ENCODE assay signal across 8 cellular contexts in genomic region chr15:34588046-34588674, GRCh38. TPM values are rescaled to one million over a fixed set of nuclear protein-coding genes. Genes with fewer than 3 reads are reported as not detected.
DNase-seq lines count a peak whose midpoint lies in the region; ATAC-seq and TF ChIP-seq lines count a peak whose summit lies in the region.

No MANE protein-coding gene starts in this region.

- in situ Hi-C loops in Caki2 (cut with HindIII; ENCODE audit: low pct_unique_long_range_greater_than_20kb, low sequenced_read_pairs): no loop called here

- TF ChIP-seq CTCF in SU-DHL-6 (IDR thresholded peaks at IDR 0.05; ENCODE audit: insufficient read depth, low read length, poor library complexity, severe bottlenecking) (peak; percentile 76), right atrium auricular region (IDR thresholded peaks at IDR 0.05) (peak; percentile 62 to 83), retinal pigment epithelial cell (conservative IDR thresholded peaks at IDR 0.05; ENCODE audit: low read depth, low read length) (peak; percentile 80)

- no peak overlapping the region for H3K27ac ChIP-seq in SU-DHL-6 (ENCODE audit: low read depth, low read length)
- no peak overlapping the region for H3K27ac ChIP-seq in right atrium auricular region

- no peaks in the 10 kb centered on the region for H4K20me1 ChIP-seq in SU-DHL-6 (ENCODE audit: low read depth, low read length)

- H3K79me2 ChIP-seq in SU-DHL-6 (ENCODE audit: insufficient read depth, low read length): peaks cover 1% of the 10 kb centered on the region; the same call in 1 of the 2 replicates

- H3K9me2 ChIP-seq in SU-DHL-6 (replicated peaks; ENCODE audit: insufficient read depth, low read length): no peaks in the 10 kb centered on the region

- peak overlapping the region; percentile 77 for H2AFZ ChIP-seq in SU-DHL-6 (ENCODE audit: low read depth, low read length, severe bottlenecking)

- no peaks in the 10 kb centered on the region for H3K9me3 ChIP-seq in SU-DHL-6 (ENCODE audit: insufficient read depth, low read length)
- no peaks in the 10 kb centered on the region for H3K9me3 ChIP-seq in right atrium auricular region

- ATAC-seq in GM21447 (IDR thresholded peaks at IDR 0.05; ENCODE audit: unreplicated experiment): peak; percentile 46
- ATAC-seq in HG02763 (IDR thresholded peaks at IDR 0.05; ENCODE audit: unreplicated experiment): no peak

- peaks cover 0 to 8% of the 10 kb centered on the region in 2 donors for H3K4me1 ChIP-seq in right atrium auricular region

- H3K36me3 ChIP-seq in SU-DHL-6 (ENCODE audit: low read length) (no peaks in the 10 kb centered on the region), right atrium auricular region (no peaks in the 10 kb centered on the region)

- peak overlapping the region; percentile 50 for H3K4me2 ChIP-seq in SU-DHL-6 (ENCODE audit: low read depth, low read length, poor library complexity, severe bottlenecking)

- H3K4me3 ChIP-seq in SU-DHL-6 (ENCODE audit: insufficient read depth, low read length, poor library complexity, severe bottlenecking) (peak overlapping the region; percentile 14), right atrium auricular region (peak overlapping the region in 1 of 2 donors; percentile 24), retinal pigment epithelial cell (ENCODE audit: low read length) (peak overlapping the region; percentile 14)

- H3K27me3 ChIP-seq in SU-DHL-6 (ENCODE audit: low read length) (no peaks in the 10 kb centered on the region), right atrium auricular region (no peaks in the 10 kb centered on the region)

- H3F3A ChIP-seq in SU-DHL-6 (ENCODE audit: insufficient read depth): no peaks in the 10 kb centered on the region

- peak overlapping the region; percentile 8; the same call in 1 of the 2 replicates for H3K9ac ChIP-seq in SU-DHL-6 (ENCODE audit: low read length)

- DNase-seq in Caki2 (ENCODE audit: low read depth): peak; percentile 73
- DNase-seq in MV-4-11 (lab: John Stamatoyannopoulos, UW): peak; percentile 55
- peak in 37 of 58 donors; percentile 6 to 75 (median 41) for DNase-seq in anterior cingulate cortex (lab: John Stamatoyannopoulos, UW)
- peak; percentile 70 for DNase-seq in right atrium auricular region (ENCODE audit: low spot score)
- DNase-seq in retinal pigment epithelial cell (ENCODE audit: low read depth): no peak

RNA-seq across cellular contexts. Expression of gene GOLGA8B, which starts 4.7 kb away (rescaled TPM):
- 11.9 and 54.5 TPM in 2 replicates for total RNA-seq in Caki2 (2014; rRNA removed; shearing (Covaris generic); ENCODE audit: low replicate concordance)
- 10 to 100 TPM; 10.3 to 24.6 TPM for total RNA-seq in right atrium auricular region
